1 cellular context compared by ENCODE assay signal in the genomic region with DNA sequence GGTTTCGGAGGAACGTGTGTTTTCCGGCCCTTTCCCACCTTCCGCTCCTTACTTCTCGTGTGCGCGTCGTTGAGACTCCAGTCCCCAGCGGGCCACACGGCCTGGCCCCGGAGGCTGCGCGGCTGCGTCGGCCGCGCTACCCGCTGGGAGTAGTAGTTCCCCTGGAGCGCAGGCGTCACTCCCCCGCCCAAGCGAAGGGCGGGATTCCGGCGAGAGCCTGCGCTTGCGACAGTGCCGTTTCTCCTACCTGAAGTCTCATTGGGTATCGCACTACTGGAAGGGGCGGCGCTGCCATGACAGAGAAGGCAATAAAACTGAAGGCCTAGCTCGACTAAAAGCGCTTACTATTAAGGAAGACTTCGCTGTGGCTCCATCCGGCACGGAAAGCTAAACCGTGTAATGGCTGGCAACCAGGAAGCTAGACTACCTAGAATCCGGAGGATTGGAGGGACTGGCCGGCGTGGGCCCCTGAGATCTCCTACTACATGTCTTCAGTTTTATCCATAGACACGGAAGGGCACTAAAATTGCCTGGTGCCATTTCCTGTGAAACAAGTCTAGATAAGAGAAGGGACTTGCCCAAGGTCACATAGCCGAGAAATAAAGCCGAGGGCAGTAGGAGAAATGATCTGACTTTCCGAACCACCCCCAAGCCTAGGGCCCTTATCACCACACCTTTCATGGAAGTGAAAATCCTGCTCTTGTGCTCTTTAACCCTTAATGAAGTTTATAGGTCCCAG.
A peak's percentile ranks its signal among the peaks of the same experiment; 100 is the strongest.
TF ChIP-seq lines count a peak whose summit lies in the region.

No MANE protein-coding gene starts in this region.

TF ChIP-seq in neural cell, 6 proteins besides CTCF, POLR2A, EP300 and RAD21 (continued from another document):
- TF ChIP-seq REST (IDR thresholded peaks at IDR 0.05; ENCODE audit: borderline replicate concordance) (peak; percentile 83), SMC3 (conservative IDR thresholded peaks at IDR 0.05; ENCODE audit: poor library complexity) (no peak), POLR2AphosphoS5 (IDR thresholded peaks at IDR 0.05) (peak; percentile 85), TAF1 (IDR thresholded peaks at IDR 0.05; ENCODE audit: low read depth) (peak; percentile 66)
